25 cellular contexts compared by ENCODE assay signal in genomic region chr1:207366022-207366421, GRCh38.
"Had no signal": no experiment of that assay in that cellular context is flagged by ENCODE, and none has a peak within 500 bp of the region (broad histone marks: within the 10 kb centered on the region; RNA-seq: fewer than 3 reads in every experiment).

No MANE protein-coding gene starts in this region.

- H3K4me2 ChIP-seq: hepatocyte, neural progenitor cell had no signal

- ATAC-seq: activated T-cell treated with anti-CD3 and anti-CD28 coated beads, Interleukin-2, amount 50 U/mL, for 4 hours; body of pancreas; effector memory CD8-positive, alpha-beta T cell; naive thymus-derived CD8-positive, alpha-beta T cell; WTC11 had no signal

- H3K36me3 ChIP-seq: neural progenitor cell, thoracic aorta had no signal

- DNase-seq: activated CD4-positive, alpha-beta T cell treated with anti-CD3 and anti-CD28 coated beads, Interleukin-2, amount 50 U/mL, for 4 hours; activated CD8-positive, alpha-beta memory T cell treated with anti-CD3 and anti-CD28 coated beads for 24 hours; activated CD8-positive, alpha-beta memory T cell treated with anti-CD3 and anti-CD28 coated beads, Interleukin-2, amount 50 U/mL, for 48 hours; activated naive CD4-positive, alpha-beta T cell; activated T-cell treated with anti-CD3 and anti-CD28 coated beads, Interleukin-2, amount 50 U/mL, for 4 hours; anterior cingulate cortex; body of pancreas; effector memory CD8-positive, alpha-beta T cell; foreskin melanocyte; immature natural killer cell; left ventricle myocardium inferior; naive thymus-derived CD8-positive, alpha-beta T cell; posterior cingulate gyrus; retina; sigmoid colon; spleen; stimulated activated CD4-positive, alpha-beta T cell treated with anti-CD3 and anti-CD28 coated beads, Interleukin-4, amount 100 ng/mL, for 1 hour; stimulated activated naive CD4-positive, alpha-beta T cell treated with Interleukin-2 at 50 U/mL for 16 hours; T-helper 9 cell had no signal

- H3K4me1 ChIP-seq: body of pancreas, esophagus muscularis mucosa, left ventricle myocardium inferior, neural progenitor cell, sigmoid colon, spleen, vagina had no signal

- H3K79me2 ChIP-seq: hepatocyte had no signal

- H3K4me3 ChIP-seq: body of pancreas, esophagus muscularis mucosa, hepatocyte, left ventricle myocardium inferior, neural progenitor cell, sigmoid colon, spleen, thoracic aorta, vagina had no signal

- H3K27ac ChIP-seq: body of pancreas, esophagus muscularis mucosa, hepatocyte, left ventricle myocardium inferior, neural progenitor cell, sigmoid colon, spleen, thoracic aorta, vagina had no signal

- H3K27me3 ChIP-seq: body of pancreas, esophagus muscularis mucosa, hepatocyte, neural progenitor cell, sigmoid colon, spleen, vagina had no signal

- H2AFZ ChIP-seq: hepatocyte, neural progenitor cell had no signal

- H3K9ac ChIP-seq: neural progenitor cell had no signal

- H3K9me3 ChIP-seq: body of pancreas, esophagus muscularis mucosa, left ventricle myocardium inferior, sigmoid colon, spleen, thoracic aorta, vagina had no signal
